15 cellular contexts compared by ENCODE assay signal in the genomic region with DNA sequence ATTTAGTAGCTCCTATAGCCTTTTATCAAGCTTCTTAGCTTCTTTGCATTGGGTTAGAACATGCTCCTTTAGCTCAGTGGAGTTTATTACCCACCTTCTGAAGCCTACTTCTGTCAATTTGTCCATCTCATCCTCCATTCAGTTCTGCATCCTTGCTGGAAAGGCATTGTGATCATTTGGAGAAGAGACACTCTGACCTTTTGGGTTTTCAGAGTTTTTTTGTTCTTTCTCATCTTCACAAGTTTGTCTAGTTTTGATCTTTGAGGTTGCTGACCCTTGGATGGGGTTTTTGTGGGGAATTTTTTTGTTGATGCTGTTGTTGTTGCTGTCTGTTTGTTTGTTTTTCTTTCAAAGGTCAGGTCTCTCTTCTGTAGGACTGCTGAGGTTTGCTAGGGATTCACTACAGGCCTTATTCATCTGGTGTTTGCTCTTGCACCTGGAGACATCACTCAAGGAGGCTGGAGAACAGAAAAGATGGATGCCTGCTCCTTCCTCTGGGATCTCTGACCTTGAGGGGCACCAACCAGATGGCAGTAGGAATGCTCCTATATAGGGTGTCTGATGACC.
"Had no signal": no experiment of that assay in that cellular context is flagged by ENCODE, and none has a peak within 500 bp of the region (broad histone marks: within the 10 kb centered on the region; RNA-seq: fewer than 3 reads in every experiment).

No MANE protein-coding gene starts in this region.

- H3K36me3 ChIP-seq: gastroesophageal sphincter, ovary, uterus had no signal

- H3K4me1 Mint-ChIP-seq: brain, neural crest cell had no signal

- H3K27ac Mint-ChIP-seq: activated naive CD4-positive, alpha-beta T cell treated with anti-CD3 and anti-CD28 coated beads, Interleukin-2, amount 10 ng/mL, durations not matched to agents 7 days and 5 days; brain had no signal

- H3K27ac ChIP-seq: epithelial cell of prostate, gastroesophageal sphincter, ovary, uterus had no signal

- H3K4me3 ChIP-seq: gastroesophageal sphincter, ovary, uterus had no signal

- H3K27me3 ChIP-seq: gastroesophageal sphincter, ovary, uterus had no signal

- H3K4me3 Mint-ChIP-seq: activated naive CD4-positive, alpha-beta T cell treated with anti-CD3 and anti-CD28 coated beads, Interleukin-2, amount 10 ng/mL, durations not matched to agents 7 days and 5 days; brain; central memory CD8-positive, alpha-beta T cell; neural crest cell had no signal

- H3K4me1 ChIP-seq: gastroesophageal sphincter, uterus had no signal

- DNase-seq: activated CD4-positive, alpha-beta T cell treated with anti-CD3 and anti-CD28 coated beads, Interleukin-2, amount 50 U/mL, for 48 hours; activated naive CD4-positive, alpha-beta T cell treated with anti-CD3 and anti-CD28 coated beads, Interleukin-2, amount 10 ng/mL, durations not matched to agents 7 days and 5 days; cortex of kidney; effector memory CD4-positive, alpha-beta T cell; mammary epithelial cell; stimulated activated CD4-positive, alpha-beta T cell treated with anti-CD3 and anti-CD28 coated beads, Interleukin-4, amount 100 ng/mL, for 1 hour; uterus had no signal

- H3K27me3 Mint-ChIP-seq: activated naive CD4-positive, alpha-beta T cell treated with anti-CD3 and anti-CD28 coated beads, Interleukin-2, amount 10 ng/mL, durations not matched to agents 7 days and 5 days; central memory CD8-positive, alpha-beta T cell had no signal

- ATAC-seq: activated CD4-positive, CD25-positive, alpha-beta regulatory T cell treated with anti-CD3 and anti-CD28 coated beads, Interleukin-2, amount 50 U/mL, for 24 hours; gastroesophageal sphincter; left lobe of liver had no signal

- H3K36me3 Mint-ChIP-seq: brain had no signal
